ENCODE assay signal across 14 cellular contexts in the genomic region with DNA sequence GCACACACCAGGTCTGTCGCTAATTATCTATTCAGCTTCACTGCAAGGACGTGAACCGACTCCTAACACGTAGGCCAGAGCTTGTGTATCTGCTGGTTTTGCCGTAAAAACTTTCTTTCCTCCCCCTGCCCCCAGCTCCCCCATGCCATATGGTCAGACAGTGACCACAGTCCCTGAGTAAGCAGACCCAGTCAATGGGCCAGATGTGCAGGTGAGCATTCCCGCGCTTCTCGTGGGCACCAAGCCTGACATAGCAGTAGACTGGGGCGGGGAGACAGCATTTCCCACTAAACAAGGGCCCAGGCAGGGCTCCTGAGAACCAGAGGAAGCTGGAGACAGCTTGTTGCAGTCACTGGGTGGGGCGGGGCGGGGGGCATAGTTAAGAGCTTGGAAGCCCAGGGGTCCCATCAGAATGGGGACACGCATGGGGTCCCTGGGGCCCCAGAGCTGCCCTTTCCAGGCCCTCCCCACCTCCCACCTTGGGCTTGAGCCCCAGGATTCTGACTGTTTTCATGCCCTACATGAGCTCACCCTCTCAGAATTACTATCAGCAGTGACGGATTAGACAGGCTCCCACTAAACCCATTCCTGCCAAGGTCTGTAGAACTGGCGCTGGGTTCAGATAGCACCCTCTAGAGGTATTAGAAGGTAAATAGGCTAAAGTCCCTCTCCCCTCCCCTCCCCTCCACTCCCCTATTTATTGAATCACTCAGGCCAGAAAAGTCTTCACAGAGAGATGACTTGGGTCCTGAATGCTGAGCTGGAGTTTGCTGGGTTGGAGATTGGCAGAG. TPM values are rescaled to one million over a fixed set of nuclear protein-coding genes. Genes with fewer than 3 reads are reported as not detected.
A peak's percentile ranks its signal among the peaks of the same experiment; 100 is the strongest.
DNase-seq lines count a peak whose midpoint lies in the region; ATAC-seq and TF ChIP-seq lines count a peak whose summit lies in the region.
"Had no signal": no experiment of that assay in that cellular context is flagged by ENCODE, and none has a peak within 500 bp of the region (broad histone marks: within the 10 kb centered on the region; RNA-seq: fewer than 3 reads in every experiment).

No MANE protein-coding gene starts in this region.

- TF ChIP-seq CTCF in GM12874 (IDR thresholded peaks at IDR 0.05; ENCODE audit: insufficient read depth, low read depth, low read length) = peak; percentile 16; the same call in 1 of the 2 replicates
- peak; percentile 41 for TF ChIP-seq CTCF in RWPE2 (IDR thresholded peaks at IDR 0.05; ENCODE audit: poor library complexity, severe bottlenecking)
- TF ChIP-seq CTCF in dorsolateral prefrontal cortex (IDR thresholded peaks at IDR 0.05 in 54 of 56, conservative IDR thresholded peaks at IDR 0.05 in 2 of 56; ENCODE audit: low read depth in 1 of 56, partially characterized antibody in 56 of 56) = peak in 28 of 56 donors; percentile 7 to 64 (median 32)

- H3K27ac Mint-ChIP-seq in stimulated activated naive B cell treated with anti-CD40 and anti-IgM and Interleukin-4, amounts not matched to agents 10 μg/mL and 1 μg/mL and 100 μg/mL, for 72 hours = no peak overlapping the region
- H3K27ac Mint-ChIP-seq: CD8-positive, alpha-beta T cell had no signal

- intact Hi-C loops in dorsolateral prefrontal cortex (cut with DNase I) = no loop called here

- H3K36me3 ChIP-seq in RWPE2 (ENCODE audit: low read depth) = no peaks in the 10 kb centered on the region

- DNase-seq in ACHN (peak; percentile 5), RWPE2 (ENCODE audit: low spot score) (no peak), iPS-NIHi11 (ENCODE audit: low spot score) (peak; percentile 57), NCI-H2227 (lab: John Stamatoyannopoulos, UW; ENCODE audit: unreplicated experiment) (no peak), dorsolateral prefrontal cortex (no peak)
- no peak for DNase-seq in stimulated activated naive B cell treated with anti-CD40 and anti-IgM and Interleukin-4, amounts not matched to agents 10 μg/mL and 1 μg/mL and 100 μg/mL, for 72 hours
- DNase-seq: activated gamma-delta T cell; CD8-positive, alpha-beta T cell; HCEC 1CT; kidney; NCI-H510A; psoas muscle had no signal

- no peaks in the 10 kb centered on the region for H3K9me3 ChIP-seq in RWPE2 (ENCODE audit: severe bottlenecking)
- H3K9me3 ChIP-seq: psoas muscle had no signal

- H3K4me3 Mint-ChIP-seq in stimulated activated naive B cell treated with anti-CD40 and anti-IgM and Interleukin-4, amounts not matched to agents 10 μg/mL and 1 μg/mL and 100 μg/mL, for 72 hours = no peak overlapping the region
- H3K4me3 Mint-ChIP-seq: CD8-positive, alpha-beta T cell had no signal

- H3K9me3 Mint-ChIP-seq in stimulated activated naive B cell treated with anti-CD40 and anti-IgM and Interleukin-4, amounts not matched to agents 10 μg/mL and 1 μg/mL and 100 μg/mL, for 72 hours = no peaks in the 10 kb centered on the region
- H3K9me3 Mint-ChIP-seq: CD8-positive, alpha-beta T cell had no signal

- peak; percentile 6; the same call in 1 of the 3 replicates for ATAC-seq in RWPE2 (ENCODE audit: low read depth)
- no peak for ATAC-seq in HG03354 (IDR thresholded peaks at IDR 0.05; ENCODE audit: poor library complexity, severe bottlenecking, unreplicated experiment)
- ATAC-seq in stimulated activated naive B cell treated with anti-CD40 and anti-IgM and Interleukin-4, amounts not matched to agents 10 μg/mL and 1 μg/mL and 100 μg/mL, for 72 hours (replicated peaks) = no peak
- ATAC-seq: CD8-positive, alpha-beta T cell; psoas muscle had no signal

- no peak overlapping the region for H3K27ac ChIP-seq in RWPE2 (ENCODE audit: poor library complexity, severe bottlenecking)
- no peak overlapping the region for H3K27ac ChIP-seq in dorsolateral prefrontal cortex
- H3K27ac ChIP-seq: psoas muscle had no signal

- no peaks in the 10 kb centered on the region for H3K36me3 Mint-ChIP-seq in stimulated activated naive B cell treated with anti-CD40 and anti-IgM and Interleukin-4, amounts not matched to agents 10 μg/mL and 1 μg/mL and 100 μg/mL, for 72 hours
- H3K36me3 Mint-ChIP-seq: CD8-positive, alpha-beta T cell had no signal

- peaks cover 15% of the 10 kb centered on the region for H3K4me1 ChIP-seq in RWPE2 (ENCODE audit: insufficient read depth, poor library complexity, severe bottlenecking)

- H3K4me3 ChIP-seq in RWPE2 (ENCODE audit: severe bottlenecking) (no peak overlapping the region), dorsolateral prefrontal cortex (no peak overlapping the region)
- H3K4me3 ChIP-seq: psoas muscle had no signal

- in situ Hi-C loops in ACHN (cut with HindIII; ENCODE audit: low pct_ligation_motif_present, low pct_unique_long_range_greater_than_20kb, low sequenced_read_pairs) = no loop called here

- H3K4me1 Mint-ChIP-seq in stimulated activated naive B cell treated with anti-CD40 and anti-IgM and Interleukin-4, amounts not matched to agents 10 μg/mL and 1 μg/mL and 100 μg/mL, for 72 hours = peaks cover 2 to 12% of the 10 kb centered on the region in 2 donors

- H3K27me3 ChIP-seq in RWPE2 (ENCODE audit: insufficient read depth, poor library complexity, severe bottlenecking) = no peaks in the 10 kb centered on the region
- no peaks in the 10 kb centered on the region for H3K27me3 ChIP-seq in dorsolateral prefrontal cortex

- H3K27me3 Mint-ChIP-seq in stimulated activated naive B cell treated with anti-CD40 and anti-IgM and Interleukin-4, amounts not matched to agents 10 μg/mL and 1 μg/mL and 100 μg/mL, for 72 hours = peaks cover 0 to 5% of the 10 kb centered on the region in 2 donors

RNA-seq across cellular contexts. Expression of a gene that starts 51.8 kb away (rescaled TPM):
- total RNA-seq in dorsolateral prefrontal cortex = 10 to 100 TPM in 19 of 120 experiments, 1 to 10 TPM in 101; 2.0 to 19.0 (median 6.6) TPM

Comparison
In these comparisons a context has a peak if more than half of its experiments do, and no peak if none do; other contexts are left out.
1. DNase-seq: peak in ACHN (single experiment) and iPS-NIHi11 (single experiment); none in RWPE2 (single experiment), NCI-H2227 (single experiment), stimulated activated naive B cell treated with anti-CD40 and anti-IgM and Interleukin-4, amounts not matched to agents 10 μg/mL and 1 μg/mL and 100 μg/mL, for 72 hours (single experiment) and dorsolateral prefrontal cortex (0 of 10).